Comparison of ENCODE assay signal across 1 cellular context in the genomic region with DNA sequence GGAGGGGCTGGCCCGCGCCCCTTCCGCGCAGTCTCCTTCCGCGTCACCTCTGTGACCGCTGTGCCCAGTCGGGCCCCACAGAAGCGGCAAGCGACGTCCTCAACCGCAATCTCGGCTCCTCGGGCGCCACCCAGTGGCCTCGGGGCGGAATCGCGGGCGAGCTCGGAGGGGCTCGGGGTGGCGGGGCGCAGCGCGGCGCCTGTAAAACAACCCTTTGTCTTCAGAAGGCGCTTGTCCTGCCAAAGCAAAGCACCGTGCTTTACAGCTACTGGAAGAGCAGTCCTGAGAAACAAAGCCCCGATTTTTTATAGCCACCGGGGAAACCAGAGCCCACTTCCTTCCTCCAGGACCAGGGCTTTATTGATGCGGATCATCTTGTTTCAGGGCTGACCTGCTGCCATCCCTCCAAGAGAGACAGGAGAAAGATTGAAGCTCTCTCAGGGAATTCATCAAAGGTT.
TF ChIP-seq lines count a peak whose summit lies in the region.

No MANE protein-coding gene starts in this region.

TF ChIP-seq in HepG2, 621 proteins besides CTCF, POLR2A, EP300 and RAD21 (continued from another document and continues in another):
- TF ChIP-seq ZNF609 (CRISPR knock-in tag; IDR thresholded peaks at IDR 0.05; ENCODE audit: borderline replicate concordance) (no peak), AHR (CRISPR knock-in tag; IDR thresholded peaks at IDR 0.05) (0 out of 2 replicates have a peak, but pooled peaks have one; percentile 68), SOX6 (IDR thresholded peaks at IDR 0.05) (no peak), SOX6 (CRISPR knock-in tag; IDR thresholded peaks at IDR 0.05) (peak; percentile 67), BCL6 (CRISPR knock-in tag; IDR thresholded peaks at IDR 0.05) (peak; percentile 52; the same call in 1 of the 2 replicates), MTA1 (CRISPR knock-in tag; IDR thresholded peaks at IDR 0.05; ENCODE audit: borderline replicate concordance) (peak; percentile 50; the same call in 1 of the 2 replicates), BORCS8-MEF2B (CRISPR knock-in tag; IDR thresholded peaks at IDR 0.05) (peak; percentile 58; the same call in 1 of the 2 replicates), ZNF331 (CRISPR knock-in tag; IDR thresholded peaks at IDR 0.05) (peak; percentile 72; the same call in 1 of the 2 replicates), HOXA3 (CRISPR knock-in tag; IDR thresholded peaks at IDR 0.05) (peak; percentile 54; the same call in 1 of the 2 replicates), SALL1 (CRISPR knock-in tag; IDR thresholded peaks at IDR 0.05) (peak; percentile 71), TOPORS (CRISPR knock-in tag; IDR thresholded peaks at IDR 0.05) (no peak), GFI1 (CRISPR knock-in tag; IDR thresholded peaks at IDR 0.05; ENCODE audit: borderline replicate concordance) (peak; percentile 80), ZNF230 (CRISPR knock-in tag; IDR thresholded peaks at IDR 0.05) (peak; percentile 35; the same call in 1 of the 2 replicates), TBX3 (IDR thresholded peaks at IDR 0.05; ENCODE audit: borderline replicate concordance) (no peak), ZBTB7B (CRISPR knock-in tag; IDR thresholded peaks at IDR 0.05) (peak; percentile 84), ZNF468 (CRISPR knock-in tag; IDR thresholded peaks at IDR 0.05) (no peak), ARID2 (CRISPR knock-in tag; IDR thresholded peaks at IDR 0.05; ENCODE audit: borderline replicate concordance) (no peak), ZSCAN21 (CRISPR knock-in tag; IDR thresholded peaks at IDR 0.05; ENCODE audit: borderline replicate concordance) (peak; percentile 26; the same call in 1 of the 2 replicates), KDM5B (CRISPR knock-in tag; IDR thresholded peaks at IDR 0.05; ENCODE audit: borderline replicate concordance) (peak; percentile 38; the same call in 1 of the 2 replicates), NFKB2 (CRISPR knock-in tag; IDR thresholded peaks at IDR 0.05; ENCODE audit: borderline replicate concordance) (0 out of 2 replicates have a peak, but pooled peaks have one; percentile 22), SAP130 (CRISPR knock-in tag; IDR thresholded peaks at IDR 0.05; ENCODE audit: low read depth) (0 out of 2 replicates have a peak, but pooled peaks have one; percentile 21), MTF2 (CRISPR knock-in tag; IDR thresholded peaks at IDR 0.05; ENCODE audit: borderline replicate concordance) (peak; percentile 77; the same call in 1 of the 2 replicates), CENPT (CRISPR knock-in tag; IDR thresholded peaks at IDR 0.05; ENCODE audit: low read depth) (no peak), XRCC5 (optimal IDR thresholded peaks at IDR 0.05; ENCODE audit: low read length) (peak; percentile 90), ZMYM4 (CRISPR knock-in tag; IDR thresholded peaks at IDR 0.05) (peak; percentile 79), ZNF574 (CRISPR knock-in tag; IDR thresholded peaks at IDR 0.05) (peak; percentile 36; the same call in 1 of the 2 replicates), ZNF205 (CRISPR knock-in tag; IDR thresholded peaks at IDR 0.05) (peak; percentile 73; the same call in 1 of the 2 replicates), RXRB (CRISPR knock-in tag; IDR thresholded peaks at IDR 0.05; ENCODE audit: borderline replicate concordance) (peak; percentile 54; the same call in 1 of the 2 replicates), TFE3 (CRISPR knock-in tag; IDR thresholded peaks at IDR 0.05) (0 out of 2 replicates have a peak, but pooled peaks have one; percentile 27), TEAD3 (CRISPR knock-in tag; optimal IDR thresholded peaks at IDR 0.05; ENCODE audit: borderline replicate concordance) (peak; percentile 47), HNRNPLL (IDR thresholded peaks at IDR 0.05; ENCODE audit: low read depth, low read length, poor library complexity, severe bottlenecking) (peak; percentile 68), FUBP1 (CRISPR knock-in tag; IDR thresholded peaks at IDR 0.05; ENCODE audit: borderline replicate concordance) (no peak), TOE1 (CRISPR knock-in tag; IDR thresholded peaks at IDR 0.05) (no peak), RXRA (CRISPR knock-in tag; IDR thresholded peaks at IDR 0.05) (peak; percentile 47; the same call in 1 of the 2 replicates)
- TF ChIP-seq, protein P1, sequence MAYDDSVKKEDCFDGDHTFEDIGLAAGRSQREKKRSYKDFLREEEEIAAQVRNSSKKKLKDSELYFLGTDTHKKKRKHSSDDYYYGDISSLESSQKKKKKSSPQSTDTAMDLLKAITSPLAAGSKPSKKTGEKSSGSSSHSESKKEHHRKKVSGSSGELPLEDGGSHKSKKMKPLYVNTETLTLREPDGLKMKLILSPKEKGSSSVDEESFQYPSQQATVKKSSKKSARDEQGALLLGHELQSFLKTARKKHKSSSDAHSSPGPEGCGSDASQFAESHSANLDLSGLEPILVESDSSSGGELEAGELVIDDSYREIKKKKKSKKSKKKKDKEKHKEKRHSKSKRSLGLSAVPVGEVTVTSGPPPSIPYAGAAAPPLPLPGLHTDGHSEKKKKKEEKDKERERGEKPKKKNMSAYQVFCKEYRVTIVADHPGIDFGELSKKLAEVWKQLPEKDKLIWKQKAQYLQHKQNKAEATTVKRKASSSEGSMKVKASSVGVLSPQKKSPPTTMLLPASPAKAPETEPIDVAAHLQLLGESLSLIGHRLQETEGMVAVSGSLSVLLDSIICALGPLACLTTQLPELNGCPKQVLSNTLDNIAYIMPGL (CRISPR knock-in tag; IDR thresholded peaks at IDR 0.05; ENCODE audit: borderline replicate concordance in 1 of 2, low read depth in 1 of 2), result peak; percentile 79 to 83
- TF ChIP-seq, protein P2, sequence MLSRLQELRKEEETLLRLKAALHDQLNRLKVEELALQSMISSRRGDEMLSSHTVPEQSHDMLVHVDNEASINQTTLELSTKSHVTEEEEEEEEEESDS (CRISPR knock-in tag; IDR thresholded peaks at IDR 0.05; ENCODE audit: borderline replicate concordance), result no peak
- TF ChIP-seq, protein P3, sequence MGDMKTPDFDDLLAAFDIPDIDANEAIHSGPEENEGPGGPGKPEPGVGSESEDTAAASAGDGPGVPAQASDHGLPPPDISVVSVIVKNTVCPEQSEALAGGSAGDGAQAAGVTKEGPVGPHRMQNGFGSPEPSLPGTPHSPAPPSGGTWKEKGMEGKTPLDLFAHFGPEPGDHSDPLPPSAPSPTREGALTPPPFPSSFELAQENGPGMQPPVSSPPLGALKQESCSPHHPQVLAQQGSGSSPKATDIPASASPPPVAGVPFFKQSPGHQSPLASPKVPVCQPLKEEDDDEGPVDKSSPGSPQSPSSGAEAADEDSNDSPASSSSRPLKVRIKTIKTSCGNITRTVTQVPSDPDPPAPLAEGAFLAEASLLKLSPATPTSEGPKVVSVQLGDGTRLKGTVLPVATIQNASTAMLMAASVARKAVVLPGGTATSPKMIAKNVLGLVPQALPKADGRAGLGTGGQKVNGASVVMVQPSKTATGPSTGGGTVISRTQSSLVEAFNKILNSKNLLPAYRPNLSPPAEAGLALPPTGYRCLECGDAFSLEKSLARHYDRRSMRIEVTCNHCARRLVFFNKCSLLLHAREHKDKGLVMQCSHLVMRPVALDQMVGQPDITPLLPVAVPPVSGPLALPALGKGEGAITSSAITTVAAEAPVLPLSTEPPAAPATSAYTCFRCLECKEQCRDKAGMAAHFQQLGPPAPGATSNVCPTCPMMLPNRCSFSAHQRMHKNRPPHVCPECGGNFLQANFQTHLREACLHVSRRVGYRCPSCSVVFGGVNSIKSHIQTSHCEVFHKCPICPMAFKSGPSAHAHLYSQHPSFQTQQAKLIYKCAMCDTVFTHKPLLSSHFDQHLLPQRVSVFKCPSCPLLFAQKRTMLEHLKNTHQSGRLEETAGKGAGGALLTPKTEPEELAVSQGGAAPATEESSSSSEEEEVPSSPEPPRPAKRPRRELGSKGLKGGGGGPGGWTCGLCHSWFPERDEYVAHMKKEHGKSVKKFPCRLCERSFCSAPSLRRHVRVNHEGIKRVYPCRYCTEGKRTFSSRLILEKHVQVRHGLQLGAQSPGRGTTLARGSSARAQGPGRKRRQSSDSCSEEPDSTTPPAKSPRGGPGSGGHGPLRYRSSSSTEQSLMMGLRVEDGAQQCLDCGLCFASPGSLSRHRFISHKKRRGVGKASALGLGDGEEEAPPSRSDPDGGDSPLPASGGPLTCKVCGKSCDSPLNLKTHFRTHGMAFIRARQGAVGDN (CRISPR knock-in tag; IDR thresholded peaks at IDR 0.05), result peak; percentile 67
- TF ChIP-seq, protein P4, sequence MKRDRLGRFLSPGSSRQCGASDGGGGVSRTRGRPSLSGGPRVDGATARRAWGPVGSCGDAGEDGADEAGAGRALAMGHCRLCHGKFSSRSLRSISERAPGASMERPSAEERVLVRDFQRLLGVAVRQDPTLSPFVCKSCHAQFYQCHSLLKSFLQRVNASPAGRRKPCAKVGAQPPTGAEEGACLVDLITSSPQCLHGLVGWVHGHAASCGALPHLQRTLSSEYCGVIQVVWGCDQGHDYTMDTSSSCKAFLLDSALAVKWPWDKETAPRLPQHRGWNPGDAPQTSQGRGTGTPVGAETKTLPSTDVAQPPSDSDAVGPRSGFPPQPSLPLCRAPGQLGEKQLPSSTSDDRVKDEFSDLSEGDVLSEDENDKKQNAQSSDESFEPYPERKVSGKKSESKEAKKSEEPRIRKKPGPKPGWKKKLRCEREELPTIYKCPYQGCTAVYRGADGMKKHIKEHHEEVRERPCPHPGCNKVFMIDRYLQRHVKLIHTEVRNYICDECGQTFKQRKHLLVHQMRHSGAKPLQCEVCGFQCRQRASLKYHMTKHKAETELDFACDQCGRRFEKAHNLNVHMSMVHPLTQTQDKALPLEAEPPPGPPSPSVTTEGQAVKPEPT (CRISPR knock-in tag; IDR thresholded peaks at IDR 0.05; ENCODE audit: low read depth), result no peak
